ENCODE assay signal across 22 cellular contexts in the genomic region with DNA sequence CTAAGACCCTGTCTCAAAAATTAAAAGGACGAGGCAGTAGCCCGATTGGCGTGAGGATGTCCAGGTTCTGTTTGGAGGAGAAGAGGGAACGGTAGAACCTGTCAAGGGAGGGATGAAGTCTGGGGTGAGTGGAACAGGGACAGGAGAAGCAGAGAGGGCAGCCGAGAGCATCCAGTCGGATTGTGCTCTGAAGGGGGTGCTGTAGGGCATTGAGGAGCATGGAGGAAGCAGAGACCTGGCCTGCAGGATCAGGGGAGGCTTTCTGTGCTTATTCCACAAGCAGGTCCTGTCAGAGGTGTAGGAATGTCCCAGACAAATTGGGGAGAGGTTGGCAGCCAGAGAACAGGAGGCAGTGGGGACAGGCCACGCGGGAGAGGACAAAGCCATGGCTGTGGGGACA. TPM values are rescaled to one million over a fixed set of nuclear protein-coding genes. Genes with fewer than 3 reads are reported as not detected.
DNase-seq lines count a peak whose midpoint lies in the region; ATAC-seq and TF ChIP-seq lines count a peak whose summit lies in the region.
"Had no signal": no experiment of that assay in that cellular context is flagged by ENCODE, and none has a peak within 500 bp of the region (broad histone marks: within the 10 kb centered on the region; RNA-seq: fewer than 3 reads in every experiment).

No MANE protein-coding gene starts in this region.

- intact Hi-C loops in OCI-LY7 (cut with micrococcal nuclease; ENCODE audit: unreplicated experiment): no loop called here
- intact Hi-C loops in spleen (cut with DNase I; ENCODE audit: low total_unique reads): no loop called here
- intact Hi-C loops in A673 (cut with micrococcal nuclease; ENCODE audit: unreplicated experiment): no loop called here

- no peak for ATAC-seq in activated naive CD4-positive, alpha-beta T cell treated with anti-CD3 and anti-CD28 coated beads, Interleukin-2, amount 50 U/mL, for 72 hours

- H4K20me1 ChIP-seq in OCI-LY7 (ENCODE audit: insufficient read depth, low read length): no peaks in the 10 kb centered on the region

- BruUV-seq in OCI-LY7 (replicated peaks; lab: Mats Ljungman, UMichigan) (no TSS peak), A673 (replicated peaks; lab: Mats Ljungman, UMichigan) (no TSS peak)

- no peaks in the 10 kb centered on the region for H3K9me3 ChIP-seq in OCI-LY7 (ENCODE audit: low read length)
- no peaks in the 10 kb centered on the region for H3K9me3 ChIP-seq in spleen
- H3K9me3 ChIP-seq in A673 (ENCODE audit: low read depth, low read length, poor library complexity, severe bottlenecking): no peaks in the 10 kb centered on the region
- H3K9me3 ChIP-seq: SJSA1 had no signal

- H2AFZ ChIP-seq in OCI-LY7 (ENCODE audit: low read length): no peak overlapping the region
- H2AFZ ChIP-seq: hepatocyte, parathyroid adenoma, PC-9 had no signal

- TF ChIP-seq POLR2A in spleen (IDR thresholded peaks at IDR 0.05): no peak

- H3K27me3 ChIP-seq in spleen (replicated peaks in 1 of 7) (no peaks in the 10 kb centered on the region), A673 (replicated peaks; ENCODE audit: insufficient read depth, low read depth, low read length, poor library complexity) (no peaks in the 10 kb centered on the region)
- H3K27me3 ChIP-seq: hepatocyte, SJSA1 had no signal

- peaks cover 15 to 16% of the 10 kb centered on the region in 2 donors for H3K36me3 Mint-ChIP-seq in activated naive CD4-positive, alpha-beta T cell treated with anti-CD3 and anti-CD28 coated beads, Interleukin-2, amount 50 U/mL, for 72 hours

- H3K27ac ChIP-seq in OCI-LY7 (ENCODE audit: low read depth, low read length, poor library complexity, severe bottlenecking): peak overlapping the region; percentile 48
- peak overlapping the region in 6 of 8 donors; percentile 26 to 81 (median 73) for H3K27ac ChIP-seq in spleen
- no peak overlapping the region for H3K27ac ChIP-seq in A673 (ENCODE audit: low read depth, low read length, poor library complexity, severe bottlenecking)
- H3K27ac ChIP-seq: hepatocyte, KMS-11, parathyroid adenoma, PC-9, SJSA1 had no signal

- H3K4me3 ChIP-seq in OCI-LY7 (ENCODE audit: low read depth, low read length, poor library complexity, severe bottlenecking) (no peak overlapping the region), spleen (peak overlapping the region in 1 of 8 donors; percentile 16), A673 (ENCODE audit: low read depth, low read length, poor library complexity, severe bottlenecking) (no peak overlapping the region)
- H3K4me3 ChIP-seq: hepatocyte, PC-9, SJSA1 had no signal

- TF ChIP-seq CTCF in OCI-LY7 (conservative IDR thresholded peaks at IDR 0.05; ENCODE audit: low read length) (no peak), spleen (IDR thresholded peaks at IDR 0.05 in 8 of 11, conservative IDR thresholded peaks at IDR 0.05 in 3 of 11) (no peak), A673 (conservative IDR thresholded peaks at IDR 0.05; ENCODE audit: low read depth, low read length) (no peak)

- H3K27ac Mint-ChIP-seq in activated naive CD4-positive, alpha-beta T cell treated with anti-CD3 and anti-CD28 coated beads, Interleukin-2, amount 50 U/mL, for 72 hours: peak overlapping the region; percentile 58 to 87

- peaks cover 46% of the 10 kb centered on the region for H3K36me3 ChIP-seq in OCI-LY7 (ENCODE audit: insufficient read depth, low read length)
- peaks cover 0 to 82% (median 32%) of the 10 kb centered on the region in 6 donors for H3K36me3 ChIP-seq in spleen
- peaks cover 17% of the 10 kb centered on the region for H3K36me3 ChIP-seq in A673 (ENCODE audit: insufficient read depth, low read length, poor library complexity, severe bottlenecking)

- H3K9me3 Mint-ChIP-seq in activated naive CD4-positive, alpha-beta T cell treated with anti-CD3 and anti-CD28 coated beads, Interleukin-2, amount 50 U/mL, for 72 hours: no peaks in the 10 kb centered on the region

- H3K4me1 ChIP-seq in OCI-LY7 (ENCODE audit: insufficient read depth, low read length, poor library complexity, severe bottlenecking): peaks cover 15% of the 10 kb centered on the region
- H3K4me1 ChIP-seq in spleen: peaks cover 7 to 66% (median 22%) of the 10 kb centered on the region in 6 donors
- no peaks in the 10 kb centered on the region for H3K4me1 ChIP-seq in A673 (ENCODE audit: insufficient read depth, low read length, poor library complexity, severe bottlenecking)
- H3K4me1 ChIP-seq: parathyroid adenoma, SJSA1 had no signal

- H3K9me2 ChIP-seq in OCI-LY7 (ENCODE audit: insufficient read depth, low read length): no peaks in the 10 kb centered on the region

- CTCF ChIA-PET in OCI-LY7 (lab: Charles Lee; ENCODE audit: unreplicated experiment): no interaction called here
- CTCF ChIA-PET in A673 (lab: Charles Lee): no interaction called here

- POLR2A ChIA-PET in OCI-LY7 (lab: Charles Lee): no interaction called here
- POLR2A ChIA-PET in A673 (lab: Charles Lee; ENCODE audit: low non-redundant PET): no interaction called here

- no peaks in the 10 kb centered on the region for H3K79me2 ChIP-seq in OCI-LY7 (ENCODE audit: insufficient read depth, low read depth, low read length)

- H3K4me2 ChIP-seq in OCI-LY7 (ENCODE audit: low read length): no peak overlapping the region
- H3K4me2 ChIP-seq: hepatocyte, KMS-11, PC-9 had no signal

- DNase-seq in activated naive CD4-positive, alpha-beta T cell treated with anti-CD3 and anti-CD28 coated beads, Interleukin-2, amount 50 U/mL, for 72 hours (ENCODE audit: low spot score in 2 of 2): no peak
- no peak for DNase-seq in activated naive CD4-positive, alpha-beta T cell treated with Interleukin-2 at 50 U/mL for 16 hours
- no peak for DNase-seq in OCI-LY7 (ENCODE audit: low spot score)
- DNase-seq in iPS-NIHi11 (ENCODE audit: low spot score): peak; percentile 8
- DNase-seq in spleen: no peak
- DNase-seq in AG20443 (ENCODE audit: low spot score): no peak
- DNase-seq in HuH-7 (ENCODE audit: low spot score): no peak
- DNase-seq in A673 (ENCODE audit: low spot score): no peak
- DNase-seq: activated T-cell treated with anti-CD3 and anti-CD28 coated beads for 4 hours; amniotic stem cell; left cardiac atrium; NCI-H1105 treated with DMSO at 0.1 percent for 48 hours; NCI-H2171; NCI-H748 treated with DMSO at 0.1 percent for 48 hours; PC-9; stimulated activated CD4-positive, alpha-beta T cell treated with anti-CD3 and anti-CD28 coated beads, Interleukin-4, amount 100 ng/mL, for 1 hour had no signal

- 90 to 94% (median 92%) methylated on average over 8 of the region's 8 CpGs for WGBS in spleen, 5 donors

RNA-seq across cellular contexts. Expression of gene AP2A1, which starts 14.1 kb away (rescaled TPM):
- total RNA-seq in activated naive CD4-positive, alpha-beta T cell treated with anti-CD3 and anti-CD28 coated beads, Interleukin-2, amount 50 U/mL, for 72 hours: 100 to 1,000 TPM in 1 of 2 donors, 10 to 100 TPM in 1; 79.0 to 137 TPM
- 29.7 and 47.4 TPM in 2 replicates for total RNA-seq in OCI-LY7 (2014; rRNA removed; shearing (Covaris generic))
- total RNA-seq in OCI-LY7 (2022): 46.9 and 50.4 TPM in 2 replicates
- total RNA-seq in spleen: 100 to 1,000 TPM in 3 of 7 donors, 10 to 100 TPM in 4; 79.8 to 108 (median 95.4) TPM
- polyA plus RNA-seq in spleen: 10 to 100 TPM; 18.1 to 43.6 (median 19.0) TPM
- total RNA-seq in A673 (2021): 80.1 and 98.5 TPM in 2 replicates

RNA-seq across cellular contexts. Expression of gene TSKS, which starts 17.8 kb away (rescaled TPM):
- total RNA-seq in activated naive CD4-positive, alpha-beta T cell treated with anti-CD3 and anti-CD28 coated beads, Interleukin-2, amount 50 U/mL, for 72 hours: 1 to 10 TPM in 1 of 2 donors, under 1 TPM in 1; 0.57 to 1.9 TPM
- total RNA-seq in OCI-LY7 (2014; rRNA removed; shearing (Covaris generic)): not detected in 2 replicates
- total RNA-seq in OCI-LY7 (2022) (not detected in 2 replicates), spleen (1 to 10 TPM in 1 of 7 donors, under 1 TPM in 2, not detected in 4; 0.37 to 2.1 (median 0.92) TPM), A673 (2021) (not detected in 2 replicates)
- polyA plus RNA-seq in spleen: 1 to 10 TPM in 1 of 3 donors, under 1 TPM in 2; 0.26 to 1.0 (median 0.85) TPM
- total RNA-seq: cerebellum, hepatocyte, PC-9, SJSA1, temporal lobe had no signal
- polyA plus RNA-seq: hepatocyte had no signal

RNA-seq across cellular contexts. Expression of gene FUZ, which starts 32.2 kb away (rescaled TPM):
- total RNA-seq in activated naive CD4-positive, alpha-beta T cell treated with anti-CD3 and anti-CD28 coated beads, Interleukin-2, amount 50 U/mL, for 72 hours: 10 to 100 TPM; 14.8 to 24.8 TPM
- total RNA-seq in OCI-LY7 (2014; rRNA removed; shearing (Covaris generic)): 33.6 and 35.1 TPM in 2 replicates
- total RNA-seq in OCI-LY7 (2022) (28.1 and 34.6 TPM in 2 replicates), spleen (10 to 100 TPM; 10.7 to 22.1 (median 15.1) TPM), A673 (2021) (53.0 and 64.3 TPM in 2 replicates)
- polyA plus RNA-seq in spleen: 10 to 100 TPM; 16.7 to 20.3 (median 16.9) TPM

RNA-seq across cellular contexts. Expression of gene MED25, which starts 37.2 kb away (rescaled TPM):
- total RNA-seq in activated naive CD4-positive, alpha-beta T cell treated with anti-CD3 and anti-CD28 coated beads, Interleukin-2, amount 50 U/mL, for 72 hours: 10 to 100 TPM; 58.4 to 68.2 TPM
- total RNA-seq in OCI-LY7 (2014; rRNA removed; shearing (Covaris generic)): 73.5 and 85.1 TPM in 2 replicates
- total RNA-seq in OCI-LY7 (2022): 111 and 146 TPM in 2 replicates
- total RNA-seq in spleen: 10 to 100 TPM; 29.4 to 61.0 (median 50.7) TPM
- polyA plus RNA-seq in spleen: 10 to 100 TPM; 26.6 to 42.7 (median 35.3) TPM
- total RNA-seq in A673 (2021): 93.0 and 111 TPM in 2 replicates
